Comparison of ENCODE assay signal across 11 cellular contexts in genomic region chrX:38347136-38347535, GRCh38. TPM values are rescaled to one million over a fixed set of nuclear protein-coding genes. Genes with fewer than 3 reads are reported as not detected.
DNase-seq lines count a peak whose midpoint lies in the region; ATAC-seq and TF ChIP-seq lines count a peak whose summit lies in the region.
"Had no signal": no experiment of that assay in that cellular context is flagged by ENCODE, and none has a peak within 500 bp of the region (broad histone marks: within the 10 kb centered on the region; RNA-seq: fewer than 3 reads in every experiment).

No MANE protein-coding gene starts in this region.

- ATAC-seq in heart left ventricle (peak in 3 of 4 donors; percentile 51 to 91 (median 75)), upper lobe of right lung (peak; percentile 85), HG03521 (IDR thresholded peaks at IDR 0.05; ENCODE audit: unreplicated experiment) (no peak)

- TF ChIP-seq POLR2A in heart left ventricle (IDR thresholded peaks at IDR 0.05) = no peak

- no peak overlapping the region for H3K4me3 ChIP-seq in heart left ventricle
- no peak overlapping the region for H3K4me3 ChIP-seq in foreskin fibroblast (ENCODE audit: low read depth in 1 of 2, low read length in 2 of 2)
- no peak overlapping the region for H3K4me3 ChIP-seq in upper lobe of right lung
- H3K4me3 ChIP-seq: BLaER1, dorsolateral prefrontal cortex had no signal

- no peaks in the 10 kb centered on the region for H3K9me3 ChIP-seq in heart left ventricle
- H3K9me3 ChIP-seq in upper lobe of right lung = no peaks in the 10 kb centered on the region
- H3K9me3 ChIP-seq: BLaER1 had no signal

- peaks cover 0 to 9% (median 0%) of the 10 kb centered on the region in 9 donors for H3K27me3 ChIP-seq in heart left ventricle
- H3K27me3 ChIP-seq in upper lobe of right lung = no peaks in the 10 kb centered on the region
- H3K27me3 ChIP-seq: BLaER1 had no signal

- 67 to 90% (median 77%) methylated on average over 2 of the region's 2 CpGs for WGBS in heart left ventricle, 4 donors

- DNase-seq in heart left ventricle = no peak
- DNase-seq in cardiac septum (ENCODE audit: low spot score) = no peak
- peak; percentile 86 for DNase-seq in MV-4-11 (lab: John Stamatoyannopoulos, UW)
- peak; percentile 62 to 76 for DNase-seq in foreskin fibroblast
- no peak for DNase-seq in upper lobe of right lung
- DNase-seq in LoVo (ENCODE audit: low spot score) = no peak
- DNase-seq in activated CD8-positive, alpha-beta memory T cell treated with anti-CD3 and anti-CD28 coated beads for 24 hours = no peak

- TF ChIP-seq CTCF in heart left ventricle (IDR thresholded peaks at IDR 0.05) = no peak
- no peak for TF ChIP-seq CTCF in foreskin fibroblast (IDR thresholded peaks at IDR 0.05; ENCODE audit: low read depth, low read length)
- no peak for TF ChIP-seq CTCF in upper lobe of right lung (IDR thresholded peaks at IDR 0.05)

- H3K36me3 ChIP-seq in heart left ventricle (no peaks in the 10 kb centered on the region), upper lobe of right lung (no peaks in the 10 kb centered on the region)
- H3K36me3 ChIP-seq: BLaER1 had no signal

- H3K27ac ChIP-seq in heart left ventricle (peak overlapping the region in 1 of 12 donors; percentile 30), upper lobe of right lung (no peak overlapping the region)
- H3K27ac ChIP-seq: BLaER1, dorsolateral prefrontal cortex had no signal

- H3K4me1 ChIP-seq in heart left ventricle (peaks cover 0 to 5% (median 0%) of the 10 kb centered on the region in 12 donors), upper lobe of right lung (no peaks in the 10 kb centered on the region)
- H3K4me1 ChIP-seq: BLaER1 had no signal

- intact Hi-C loops in heart left ventricle (cut with DNase I) = no loop called here
- intact Hi-C loops in cardiac septum (cut with DNase I) = loop anchor here (10.0 kb wide), 1 partner anchor 298 kb away; no protein-coding TSS in a partner anchor
- intact Hi-C loops in upper lobe of right lung (cut with DNase I) = no loop called here

RNA-seq across cellular contexts. Expression of gene OTC, which starts 5.3 kb away (rescaled TPM):
- total RNA-seq in heart left ventricle (not detected), cardiac septum (not detected), upper lobe of right lung (1.7 TPM)
- polyA plus RNA-seq in heart left ventricle = under 1 TPM in 1 of 2 donors, not detected in 1; 0.08 TPM
- total RNA-seq: skeletal muscle tissue had no signal

RNA-seq across cellular contexts. Expression of gene RPGR, which starts 19.8 kb away (rescaled TPM):
- total RNA-seq in heart left ventricle (10 to 100 TPM in 1 of 9 donors, 1 to 10 TPM in 8; 4.1 to 10.5 (median 6.8) TPM), cardiac septum (7.6 TPM), upper lobe of right lung (18.0 TPM)
- 10 to 100 TPM in 1 of 2 donors, 1 to 10 TPM in 1; 9.1 to 13.0 TPM for polyA plus RNA-seq in heart left ventricle

Comparison
In these comparisons a context has a peak if more than half of its experiments do, and no peak if none do; other contexts are left out.
1. DNase-seq: peak in MV-4-11 (single experiment) and foreskin fibroblast (2 of 2); none in heart left ventricle (0 of 5), cardiac septum (single experiment), upper lobe of right lung (single experiment), LoVo (single experiment) and activated CD8-positive, alpha-beta memory T cell treated with anti-CD3 and anti-CD28 coated beads for 24 hours (single experiment).